In the genomic region with DNA sequence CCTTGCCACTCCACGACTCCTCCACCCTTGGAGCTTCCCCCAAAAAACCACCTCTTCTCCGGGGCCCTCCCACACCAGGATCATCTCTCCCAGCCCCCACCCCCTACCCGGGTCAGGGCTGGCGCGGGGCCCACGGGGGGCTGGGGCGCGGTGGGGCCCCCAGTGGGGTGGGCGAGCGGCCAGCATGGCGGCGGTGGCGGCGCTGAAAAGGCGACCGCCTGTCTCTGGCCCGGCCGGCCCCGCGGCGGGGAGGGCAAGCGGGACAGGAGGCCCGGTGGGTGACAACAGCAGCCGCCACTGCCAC, we compare ENCODE assay signal across 8 cellular contexts. TPM values are rescaled to one million over a fixed set of nuclear protein-coding genes. Genes with fewer than 3 reads are reported as not detected.
DNase-seq lines count a peak whose midpoint lies in the region; ATAC-seq and TF ChIP-seq lines count a peak whose summit lies in the region.

No MANE protein-coding gene starts in this region.

- H3K27ac Mint-ChIP-seq in activated CD8-positive, alpha-beta memory T cell treated with anti-CD3 and anti-CD28 coated beads, Interleukin-2, amount 10 ng/mL, durations not matched to agents 7 days and 5 days: peak overlapping the region; percentile 72
- H3K27ac Mint-ChIP-seq in activated naive CD8-positive, alpha-beta T cell treated with anti-CD3 and anti-CD28 coated beads, Interleukin-2, amount 50 U/mL, for 24 hours: peak overlapping the region; percentile 84

- H3K36me3 ChIP-seq in tibial artery: peaks cover 43 to 73% (median 56%) of the 10 kb centered on the region in 3 donors

- no peak for TF ChIP-seq CTCF in tibial artery (IDR thresholded peaks at IDR 0.05)

- CTCF ChIA-PET in activated CD8-positive, alpha-beta memory T cell treated with anti-CD3 and anti-CD28 coated beads, Interleukin-2, amount 10 ng/mL, durations not matched to agents 7 days and 5 days (lab: Charles Lee): interaction anchor here (0.6 to 1.8 kb wide), 6 partner anchors 11 to 2000 kb away, joined by 3 to 70 read pairs (median 6); partner anchors contain the start of genes FBL and PSMC4

- no peak for ATAC-seq in activated CD8-positive, alpha-beta memory T cell treated with anti-CD3 and anti-CD28 coated beads, Interleukin-2, amount 10 ng/mL, durations not matched to agents 7 days and 5 days
- ATAC-seq in activated naive CD8-positive, alpha-beta T cell treated with anti-CD3 and anti-CD28 coated beads, Interleukin-2, amount 50 U/mL, for 24 hours: no peak
- peak; percentile 21 for ATAC-seq in left colon

- H3K36me3 Mint-ChIP-seq in activated CD8-positive, alpha-beta memory T cell treated with anti-CD3 and anti-CD28 coated beads, Interleukin-2, amount 10 ng/mL, durations not matched to agents 7 days and 5 days: peaks cover 48% of the 10 kb centered on the region
- peaks cover 61% of the 10 kb centered on the region for H3K36me3 Mint-ChIP-seq in activated naive CD8-positive, alpha-beta T cell treated with anti-CD3 and anti-CD28 coated beads, Interleukin-2, amount 50 U/mL, for 24 hours (ENCODE audit: low read depth)

- no peak for DNase-seq in activated CD8-positive, alpha-beta memory T cell treated with anti-CD3 and anti-CD28 coated beads, Interleukin-2, amount 10 ng/mL, durations not matched to agents 7 days and 5 days
- DNase-seq in activated CD8-positive, alpha-beta memory T cell treated with anti-CD3 and anti-CD28 coated beads, Interleukin-2, amount 50 U/mL, for 48 hours: no peak
- no peak for DNase-seq in activated naive CD8-positive, alpha-beta T cell treated with anti-CD3 and anti-CD28 coated beads, Interleukin-2, amount 50 U/mL, for 24 hours
- no peak for DNase-seq in left colon
- DNase-seq in tibial artery: no peak
- DNase-seq in NCI-H146 (lab: John Stamatoyannopoulos, UW): no peak
- DNase-seq in stimulated activated CD4-positive, alpha-beta T cell treated with anti-CD3 and anti-CD28 coated beads, Interleukin-15, amount 100 ng/mL, for 24 hours: no peak
- DNase-seq in DMS79 treated with DMSO at 0.1 percent for 48 hours (lab: John Stamatoyannopoulos, UW): no peak

- H3K9me3 ChIP-seq in tibial artery: no peaks in the 10 kb centered on the region

- H3K4me3 Mint-ChIP-seq in activated CD8-positive, alpha-beta memory T cell treated with anti-CD3 and anti-CD28 coated beads, Interleukin-2, amount 10 ng/mL, durations not matched to agents 7 days and 5 days: peak overlapping the region; percentile 69
- H3K4me3 Mint-ChIP-seq in activated naive CD8-positive, alpha-beta T cell treated with anti-CD3 and anti-CD28 coated beads, Interleukin-2, amount 50 U/mL, for 24 hours: peak overlapping the region; percentile 63

- peak overlapping the region; percentile 88 to 90 for H3K4me3 ChIP-seq in tibial artery

- H3K4me1 Mint-ChIP-seq in activated CD8-positive, alpha-beta memory T cell treated with anti-CD3 and anti-CD28 coated beads, Interleukin-2, amount 10 ng/mL, durations not matched to agents 7 days and 5 days: peaks cover 33% of the 10 kb centered on the region
- H3K4me1 Mint-ChIP-seq in activated naive CD8-positive, alpha-beta T cell treated with anti-CD3 and anti-CD28 coated beads, Interleukin-2, amount 50 U/mL, for 24 hours: peaks cover 25% of the 10 kb centered on the region

- no peaks in the 10 kb centered on the region for H3K9me3 Mint-ChIP-seq in activated CD8-positive, alpha-beta memory T cell treated with anti-CD3 and anti-CD28 coated beads, Interleukin-2, amount 10 ng/mL, durations not matched to agents 7 days and 5 days (ENCODE audit: low read depth)
- H3K9me3 Mint-ChIP-seq in activated naive CD8-positive, alpha-beta T cell treated with anti-CD3 and anti-CD28 coated beads, Interleukin-2, amount 50 U/mL, for 24 hours: no peaks in the 10 kb centered on the region

- peak overlapping the region; percentile 91 to 92 for H3K27ac ChIP-seq in tibial artery

- no peaks in the 10 kb centered on the region for H3K27me3 ChIP-seq in tibial artery

- H3K27me3 Mint-ChIP-seq in activated CD8-positive, alpha-beta memory T cell treated with anti-CD3 and anti-CD28 coated beads, Interleukin-2, amount 10 ng/mL, durations not matched to agents 7 days and 5 days: no peaks in the 10 kb centered on the region
- H3K27me3 Mint-ChIP-seq in activated naive CD8-positive, alpha-beta T cell treated with anti-CD3 and anti-CD28 coated beads, Interleukin-2, amount 50 U/mL, for 24 hours: peaks cover 3% of the 10 kb centered on the region

- intact Hi-C loops in left colon (cut with DNase I, micrococcal nuclease) (no loop called here), tibial artery (cut with DNase I; ENCODE audit: low total_unique reads) (no loop called here)

- H3K4me1 ChIP-seq in tibial artery: peaks cover 0 to 21% (median 18%) of the 10 kb centered on the region in 4 donors

RNA-seq across cellular contexts. Expression of gene DYRK1B, which starts 0.8 kb away (rescaled TPM):
- total RNA-seq in activated CD8-positive, alpha-beta memory T cell treated with anti-CD3 and anti-CD28 coated beads, Interleukin-2, amount 10 ng/mL, durations not matched to agents 7 days and 5 days: 1 to 10 TPM; 7.5 to 7.7 TPM
- 10 to 100 TPM in 1 of 2 donors, 1 to 10 TPM in 1; 7.6 to 16.3 TPM for total RNA-seq in left colon

RNA-seq across cellular contexts. Expression of gene FBL, which starts 13.1 kb away (rescaled TPM):
- 100 to 1,000 TPM; 374 to 453 TPM for total RNA-seq in activated CD8-positive, alpha-beta memory T cell treated with anti-CD3 and anti-CD28 coated beads, Interleukin-2, amount 10 ng/mL, durations not matched to agents 7 days and 5 days
- 100 to 1,000 TPM; 128 to 166 TPM for total RNA-seq in left colon

RNA-seq across cellular contexts. Expression of gene LEUTX, which starts 54.5 kb away (rescaled TPM):
- total RNA-seq in activated CD8-positive, alpha-beta memory T cell treated with anti-CD3 and anti-CD28 coated beads, Interleukin-2, amount 10 ng/mL, durations not matched to agents 7 days and 5 days: not detected
- not detected for total RNA-seq in left colon
